ENCODE assay signal across 1 cellular context in genomic region chr11:73870261-73870660, GRCh38.
TF ChIP-seq lines count a peak whose summit lies in the region.

No MANE protein-coding gene starts in this region.

TF ChIP-seq in WTC11, 78 proteins besides CTCF, POLR2A, EP300 and RAD21 (continued from another document):
- TF ChIP-seq, protein P1, sequence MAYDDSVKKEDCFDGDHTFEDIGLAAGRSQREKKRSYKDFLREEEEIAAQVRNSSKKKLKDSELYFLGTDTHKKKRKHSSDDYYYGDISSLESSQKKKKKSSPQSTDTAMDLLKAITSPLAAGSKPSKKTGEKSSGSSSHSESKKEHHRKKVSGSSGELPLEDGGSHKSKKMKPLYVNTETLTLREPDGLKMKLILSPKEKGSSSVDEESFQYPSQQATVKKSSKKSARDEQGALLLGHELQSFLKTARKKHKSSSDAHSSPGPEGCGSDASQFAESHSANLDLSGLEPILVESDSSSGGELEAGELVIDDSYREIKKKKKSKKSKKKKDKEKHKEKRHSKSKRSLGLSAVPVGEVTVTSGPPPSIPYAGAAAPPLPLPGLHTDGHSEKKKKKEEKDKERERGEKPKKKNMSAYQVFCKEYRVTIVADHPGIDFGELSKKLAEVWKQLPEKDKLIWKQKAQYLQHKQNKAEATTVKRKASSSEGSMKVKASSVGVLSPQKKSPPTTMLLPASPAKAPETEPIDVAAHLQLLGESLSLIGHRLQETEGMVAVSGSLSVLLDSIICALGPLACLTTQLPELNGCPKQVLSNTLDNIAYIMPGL (CRISPR knock-in tag; IDR thresholded peaks at IDR 0.05), result no peak
- TF ChIP-seq GABPB1 (CRISPR knock-in tag; IDR thresholded peaks at IDR 0.05) (no peak), STAT6 (CRISPR knock-in tag; conservative IDR thresholded peaks at IDR 0.05; ENCODE audit: low read depth) (no peak), ATF1 (CRISPR knock-in tag; IDR thresholded peaks at IDR 0.05) (no peak), PRRX2 (CRISPR knock-in tag; IDR thresholded peaks at IDR 0.05) (no peak)
